In genomic region chr10:95288273-95288672, GRCh38 we compare ENCODE assay signal across 1 cellular context.
TF ChIP-seq lines count a peak whose summit lies in the region.

No MANE protein-coding gene starts in this region.

TF ChIP-seq in H1, 55 proteins besides CTCF, POLR2A, EP300 and RAD21 (continued from another document):
- no peak for TF ChIP-seq E2F6 (IDR thresholded peaks at IDR 0.05)
- no peak for TF ChIP-seq JUN (IDR thresholded peaks at IDR 0.05; ENCODE audit: low read depth, low read length)
- no peak for TF ChIP-seq RNF2 (IDR thresholded peaks at IDR 0.05; ENCODE audit: borderline replicate concordance, low read depth, low read length, missing control alignments, poor library complexity, severe bottlenecking)
- no peak for TF ChIP-seq FOSL1 (IDR thresholded peaks at IDR 0.05; ENCODE audit: insufficient read depth, low read depth, low read length)
- TF ChIP-seq PHF8 (conservative IDR thresholded peaks at IDR 0.05; ENCODE audit: low read depth, low read length): no peak
- no peak for TF ChIP-seq GABPA (IDR thresholded peaks at IDR 0.05; ENCODE audit: borderline replicate concordance, insufficient read depth, low read length)
- TF ChIP-seq SIX5 (IDR thresholded peaks at IDR 0.05; ENCODE audit: low read depth, low read length): no peak
- no peak for TF ChIP-seq NANOG (IDR thresholded peaks at IDR 0.05; ENCODE audit: insufficient read depth, low read depth, low read length, poor library complexity, severe bottlenecking)
- no peak for TF ChIP-seq CHD1 (IDR thresholded peaks at IDR 0.05; ENCODE audit: low read depth, low read length)
- no peak for TF ChIP-seq POLR2AphosphoS5 (IDR thresholded peaks at IDR 0.05; ENCODE audit: low read depth, low read length)
- TF ChIP-seq BCL11A (IDR thresholded peaks at IDR 0.05; ENCODE audit: low read depth in 2 of 2, low read length in 2 of 2): no peak
- no peak for TF ChIP-seq TEAD4 (IDR thresholded peaks at IDR 0.05; ENCODE audit: low read depth, low read length)
- no peak for TF ChIP-seq SP2 (IDR thresholded peaks at IDR 0.05; ENCODE audit: low read length)
- TF ChIP-seq RBBP5 (IDR thresholded peaks at IDR 0.05; ENCODE audit: borderline replicate concordance, low read depth, low read length): no peak
- no peak for TF ChIP-seq CBX5 (IDR thresholded peaks at IDR 0.05; ENCODE audit: low read depth, low read length)
- no peak for TF ChIP-seq EZH2 (IDR thresholded peaks at IDR 0.05; ENCODE audit: low read depth, low read length, severe bottlenecking)
